In the genomic region with DNA sequence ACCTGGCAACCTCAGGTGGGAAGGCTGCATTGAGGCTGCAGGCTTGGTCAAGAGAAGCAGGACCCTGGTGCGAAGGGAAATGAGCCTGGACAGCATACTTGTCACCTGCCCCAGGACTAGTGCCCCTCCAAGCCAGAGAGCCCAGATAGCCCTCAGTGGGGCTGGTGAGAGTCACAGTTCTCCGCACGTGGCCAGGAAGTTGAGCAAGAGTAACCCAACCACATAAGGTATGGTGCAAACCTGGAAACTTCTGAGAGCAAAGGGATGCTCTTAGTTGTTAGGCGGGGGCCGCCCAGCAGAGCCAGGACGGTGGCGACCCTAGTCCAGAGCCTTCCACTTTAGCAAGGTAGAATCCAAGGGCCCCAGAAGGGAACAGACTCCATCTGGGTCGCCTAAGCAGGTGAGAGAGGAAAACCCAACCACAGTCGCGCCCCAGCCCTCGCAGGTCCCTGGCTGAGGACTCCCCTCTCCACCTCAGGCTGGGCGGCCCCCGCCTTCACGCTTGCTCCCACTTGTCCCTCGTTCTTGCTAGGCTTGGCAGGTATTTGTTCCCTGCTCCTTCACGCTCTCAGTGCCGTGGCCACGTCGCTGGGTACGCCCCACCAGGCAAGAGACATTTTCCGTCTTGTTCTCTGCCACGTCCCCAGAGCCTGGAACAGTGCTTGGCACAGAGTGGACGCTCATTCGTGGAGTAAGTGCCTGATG, we compare ENCODE assay signal across 9 cellular contexts. TPM values are rescaled to one million over a fixed set of nuclear protein-coding genes. Genes with fewer than 3 reads are reported as not detected.
DNase-seq lines count a peak whose midpoint lies in the region; ATAC-seq and TF ChIP-seq lines count a peak whose summit lies in the region.
"Had no signal": no experiment of that assay in that cellular context is flagged by ENCODE, and none has a peak within 500 bp of the region (broad histone marks: within the 10 kb centered on the region; RNA-seq: fewer than 3 reads in every experiment).

No MANE protein-coding gene starts in this region.

- no peak overlapping the region for H3K27ac Mint-ChIP-seq in Calu3 (ENCODE audit: unreplicated experiment)
- H3K27ac Mint-ChIP-seq in osteocyte (ENCODE audit: unreplicated experiment) = no peak overlapping the region

- H3K36me3 ChIP-seq in OCI-LY3 (replicated peaks; ENCODE audit: low read depth, low read length) (no peaks in the 10 kb centered on the region), esophagus muscularis mucosa (peaks cover 0 to 24% (median 21%) of the 10 kb centered on the region in 4 donors)

- BruUV-seq in Calu3 (replicated peaks; lab: Mats Ljungman, UMichigan) = no TSS peak

- TF ChIP-seq POLR2A in esophagus muscularis mucosa (IDR thresholded peaks at IDR 0.05; ENCODE audit: low read depth) = no peak

- H3K9me3 ChIP-seq in OCI-LY3 (ENCODE audit: insufficient read depth, low read length) (no peaks in the 10 kb centered on the region), esophagus muscularis mucosa (no peaks in the 10 kb centered on the region)
- H3K9me3 ChIP-seq: thyroid gland had no signal

- H3K4me2 ChIP-seq in OCI-LY3 (ENCODE audit: low read length) = peak overlapping the region; percentile 78

- H3K27me3 ChIP-seq in OCI-LY3 (ENCODE audit: low read depth, low read length) (peaks cover 4% of the 10 kb centered on the region; the same call in 1 of the 2 replicates), esophagus muscularis mucosa (no peaks in the 10 kb centered on the region)
- H3K27me3 ChIP-seq: thyroid gland had no signal

- peak overlapping the region; percentile 81; the same call in 1 of the 2 replicates for H2AFZ ChIP-seq in OCI-LY3 (ENCODE audit: low read depth, low read length)

- no peak for ATAC-seq in HG03439 (IDR thresholded peaks at IDR 0.05; ENCODE audit: unreplicated experiment)

- TF ChIP-seq EP300 in esophagus muscularis mucosa (IDR thresholded peaks at IDR 0.05) = no peak

- 81% methylated on average over 21 of the region's 24 CpGs for WGBS in esophagus muscularis mucosa

- H3K79me2 ChIP-seq in OCI-LY3 (ENCODE audit: low read length) = peaks cover 19% of the 10 kb centered on the region

- no peak overlapping the region; the same call in 1 of the 2 replicates for H3K9ac ChIP-seq in OCI-LY3 (ENCODE audit: low read length)

- CTCF ChIA-PET in Calu3 (lab: Charles Lee) = interaction anchor here (0.6 to 4.4 kb wide), 13 partner anchors 14 to 324 kb away, joined by 3 to 95 read pairs (median 6); a partner anchor contains a TSS

- H3K4me1 Mint-ChIP-seq in Calu3 (ENCODE audit: low read depth, unreplicated experiment) = peaks cover 18% of the 10 kb centered on the region
- peaks cover 24% of the 10 kb centered on the region for H3K4me1 Mint-ChIP-seq in osteocyte (ENCODE audit: unreplicated experiment)

- H4K20me1 ChIP-seq in OCI-LY3 (ENCODE audit: insufficient read depth, low read length) = no peaks in the 10 kb centered on the region

- DNase-seq in Calu3 (no peak), esophagus muscularis mucosa (ENCODE audit: extremely low spot score) (no peak), osteocyte (ENCODE audit: extremely low spot score, unreplicated experiment) (no peak), RPMI8226 (no peak), epidermal melanocyte (ENCODE audit: insufficient read length, low spot score) (no peak), HPDE6-E6E7 (ENCODE audit: extremely low spot score) (no peak)
- DNase-seq: thyroid gland had no signal

- TF ChIP-seq CTCF in Calu3 (IDR thresholded peaks at IDR 0.05; ENCODE audit: unreplicated experiment) (no peak), OCI-LY3 (IDR thresholded peaks at IDR 0.05; ENCODE audit: low read depth, low read length) (no peak), esophagus muscularis mucosa (IDR thresholded peaks at IDR 0.05) (no peak), osteocyte (IDR thresholded peaks at IDR 0.05) (no peak)

- H3K9me3 Mint-ChIP-seq in Calu3 (ENCODE audit: low read depth, unreplicated experiment) = no peaks in the 10 kb centered on the region
- H3K9me3 Mint-ChIP-seq in osteocyte (ENCODE audit: unreplicated experiment) = no peaks in the 10 kb centered on the region

- H3K36me3 Mint-ChIP-seq in Calu3 (ENCODE audit: insufficient read depth, unreplicated experiment) (peaks cover 41% of the 10 kb centered on the region), osteocyte (ENCODE audit: unreplicated experiment) (peaks cover 16% of the 10 kb centered on the region)

- peak overlapping the region; percentile 74 for H3K4me3 ChIP-seq in OCI-LY3 (ENCODE audit: low read length)
- H3K4me3 ChIP-seq in esophagus muscularis mucosa = peak overlapping the region; percentile 57 to 84 (median 77)

- peaks cover 11% of the 10 kb centered on the region for H3K4me1 ChIP-seq in OCI-LY3 (ENCODE audit: low read length)
- H3K4me1 ChIP-seq in esophagus muscularis mucosa = peaks cover 20 to 32% (median 23%) of the 10 kb centered on the region in 4 donors

- intact Hi-C loops in Calu3 (cut with micrococcal nuclease; ENCODE audit: unreplicated experiment) (no loop called here), esophagus muscularis mucosa (cut with DNase I) (loop anchor here (2.0 to 5.0 kb wide), 2 partner anchors 36 to 301 kb away; a partner anchor contains a TSS)

- peak overlapping the region; percentile 89 for H3K4me3 Mint-ChIP-seq in Calu3 (ENCODE audit: low read depth, unreplicated experiment)
- H3K4me3 Mint-ChIP-seq in osteocyte (ENCODE audit: unreplicated experiment) = peak overlapping the region; percentile 99

- H3K27ac ChIP-seq in OCI-LY3 (ENCODE audit: low read length) (no peak overlapping the region), esophagus muscularis mucosa (replicated peaks in 1 of 4) (peak overlapping the region; percentile 88 to 97 (median 92))

- H3K27me3 Mint-ChIP-seq in Calu3 (ENCODE audit: unreplicated experiment) = no peaks in the 10 kb centered on the region
- no peaks in the 10 kb centered on the region for H3K27me3 Mint-ChIP-seq in osteocyte (ENCODE audit: unreplicated experiment)

RNA-seq across cellular contexts. Expression of a gene that starts 1.1 kb away (rescaled TPM):
- total RNA-seq in Calu3 (2022) (14.3 and 16.6 TPM in 2 replicates), esophagus muscularis mucosa (10 to 100 TPM; 28.7 to 36.6 (median 32.2) TPM), osteocyte (36.7 and 40.5 TPM in 2 replicates)

RNA-seq across cellular contexts. Expression of a gene that starts 19.1 kb away (rescaled TPM):
- total RNA-seq in Calu3 (2022) (4.2 and 4.9 TPM in 2 replicates), esophagus muscularis mucosa (not detected), osteocyte (0.34 and 0.46 TPM in 2 replicates)

RNA-seq across cellular contexts. Expression of a gene that starts 36.0 kb away (rescaled TPM):
- total RNA-seq in Calu3 (2022) = not detected in 2 replicates
- total RNA-seq in esophagus muscularis mucosa = 10 to 100 TPM in 1 of 4 donors, 1 to 10 TPM in 3; 1.7 to 12.6 (median 7.5) TPM
- total RNA-seq in osteocyte = 0.39 and 0.54 TPM in 2 replicates

RNA-seq across cellular contexts. Expression of a gene that starts 49.3 kb away (rescaled TPM):
- total RNA-seq in Calu3 (2022) (93.7 and 98.4 TPM in 2 replicates), esophagus muscularis mucosa (1 to 10 TPM in 3 of 4 donors, under 1 TPM in 1; 0.99 to 2.8 (median 1.8) TPM), osteocyte (5.2 and 5.5 TPM in 2 replicates)
